19 cellular contexts compared by ENCODE assay signal in genomic region chr9:71742703-71743102, GRCh38. TPM values are rescaled to one million over a fixed set of nuclear protein-coding genes. Genes with fewer than 3 reads are reported as not detected.
DNase-seq lines count a peak whose midpoint lies in the region; TF ChIP-seq lines count a peak whose summit lies in the region.
"Had no signal": no experiment of that assay in that cellular context is flagged by ENCODE, and none has a peak within 500 bp of the region (broad histone marks: within the 10 kb centered on the region; RNA-seq: fewer than 3 reads in every experiment).

No MANE protein-coding gene starts in this region.

- POLR2A ChIA-PET in AG04450 (lab: Yijun Ruan, JAX), result interaction anchor here (1.4 to 1.8 kb wide), 2 partner anchors 26 to 168 kb away, joined by 5 read pairs; partner anchors contain the start of genes ABHD17B, C9orf85 and CEMIP2

- CTCF ChIA-PET in AG04450 (lab: Charles Lee), result interaction anchor here (1.0 kb wide), 1 partner anchor 138 kb away, joined by 3 read pairs; no protein-coding TSS in a partner anchor

- peak overlapping the region; percentile 61 for H2BK5ac ChIP-seq in trophoblast cell (ENCODE audit: low read depth, low read length, poor library complexity)

- H3K4me1 ChIP-seq in hepatocyte (ENCODE audit: insufficient read depth) (peaks cover 34% of the 10 kb centered on the region), trophoblast cell (ENCODE audit: control insufficient read depth in 1 of 2, insufficient read depth in 2 of 2, low read length in 2 of 2) (peaks cover 12 to 15% of the 10 kb centered on the region in 2 experiments), adrenal gland (replicated peaks in 1 of 2) (no peaks in the 10 kb centered on the region)

- no peak overlapping the region for H3K23ac ChIP-seq in trophoblast cell (ENCODE audit: low read length)

- H3K79me2 ChIP-seq in hepatocyte, result peaks cover 79% of the 10 kb centered on the region
- H3K79me2 ChIP-seq in trophoblast cell (ENCODE audit: control insufficient read depth, insufficient read depth, low read length, poor library complexity), result peaks cover 6% of the 10 kb centered on the region

- H3K14ac ChIP-seq in trophoblast cell (ENCODE audit: low read length), result no peak overlapping the region

- H3K36me3 ChIP-seq in hepatocyte (replicated peaks; ENCODE audit: insufficient read depth, low read depth), result no peaks in the 10 kb centered on the region
- peaks cover 16 to 24% of the 10 kb centered on the region in 2 experiments for H3K36me3 ChIP-seq in trophoblast cell (ENCODE audit: control insufficient read depth in 1 of 2, insufficient read depth in 2 of 2, low read length in 2 of 2)
- H3K36me3 ChIP-seq in adrenal gland (replicated peaks in 1 of 2), result no peaks in the 10 kb centered on the region

- H2AK5ac ChIP-seq in trophoblast cell (ENCODE audit: low read length), result no peak overlapping the region

- 78% methylated on average over 4 of the region's 4 CpGs for WGBS in hepatocyte (ENCODE audit: low lambda C conversion rate, missing lambda C conversion rate)
- WGBS in trophoblast cell (ENCODE audit: extremely low coverage, insufficient coverage, insufficient read length), result no CpG with 5 or more reads among the region's 4 CpGs
- WGBS in adrenal gland, 4 donors, result 90 to 96% (median 94%) methylated on average over 4 of the region's 4 CpGs

- no peak overlapping the region for H2BK120ac ChIP-seq in trophoblast cell (ENCODE audit: insufficient read depth, low read length, poor library complexity)

- no peak overlapping the region for H4K91ac ChIP-seq in trophoblast cell (ENCODE audit: low read depth, low read length)

- no peak overlapping the region for H3K18ac ChIP-seq in trophoblast cell (ENCODE audit: low read length)

- H3K9me3 ChIP-seq in AG04450 (ENCODE audit: control insufficient read depth, insufficient read depth, low read length), result no peaks in the 10 kb centered on the region
- no peaks in the 10 kb centered on the region for H3K9me3 ChIP-seq in hepatocyte (ENCODE audit: low read depth)
- no peaks in the 10 kb centered on the region for H3K9me3 ChIP-seq in trophoblast cell (ENCODE audit: insufficient read depth, low read depth, low read length)
- H3K9me3 ChIP-seq in adrenal gland (replicated peaks in 1 of 3), result no peaks in the 10 kb centered on the region
- H3K9me3 ChIP-seq: suprapubic skin had no signal

- H3K27ac ChIP-seq in AG04450 (ENCODE audit: low read depth, low read length), result peak overlapping the region; percentile 66
- peak overlapping the region; percentile 86 for H3K27ac ChIP-seq in VCaP
- H3K27ac ChIP-seq in hepatocyte, result peak overlapping the region; percentile 74
- peak overlapping the region; percentile 84 for H3K27ac ChIP-seq in trophoblast cell (ENCODE audit: low read depth, low read length)
- H3K27ac ChIP-seq in adrenal gland, result no peak overlapping the region

- no peak overlapping the region for H3K4ac ChIP-seq in trophoblast cell (ENCODE audit: low read depth, low read length)

- H3K9ac ChIP-seq in trophoblast cell (ENCODE audit: low read length), result no peak overlapping the region

- H3K4me3 ChIP-seq in AG04450 (ENCODE audit: low read depth, low read length), result no peak overlapping the region
- H3K4me3 ChIP-seq in hepatocyte, result no peak overlapping the region
- no peak overlapping the region for H3K4me3 ChIP-seq in trophoblast cell (ENCODE audit: low read depth, low read length)
- no peak overlapping the region for H3K4me3 ChIP-seq in adrenal gland
- H3K4me3 ChIP-seq: suprapubic skin had no signal

- H2AFZ ChIP-seq in hepatocyte (no peak overlapping the region), trophoblast cell (ENCODE audit: insufficient read depth, low read length, poor library complexity) (no peak overlapping the region)

- TF ChIP-seq POLR2A in adrenal gland (IDR thresholded peaks at IDR 0.05), result no peak

- no peaks in the 10 kb centered on the region for H3K9me2 ChIP-seq in hepatocyte (replicated peaks; ENCODE audit: insufficient read depth)

- no peaks in the 10 kb centered on the region for H3K27me3 ChIP-seq in AG04450 (ENCODE audit: control insufficient read depth, insufficient read depth, low read length)
- no peaks in the 10 kb centered on the region for H3K27me3 ChIP-seq in hepatocyte
- no peaks in the 10 kb centered on the region for H3K27me3 ChIP-seq in trophoblast cell (ENCODE audit: insufficient read depth, low read length)
- no peaks in the 10 kb centered on the region for H3K27me3 ChIP-seq in adrenal gland
- H3K27me3 ChIP-seq: suprapubic skin had no signal

- DNase-seq in AG04450 (ENCODE audit: low read depth, low spot score) (no peak), hepatocyte (ENCODE audit: low spot score) (no peak), trophoblast cell (no peak), hippocampal formation (lab: John Stamatoyannopoulos, UW) (no peak), adrenal gland (no peak), UCSD-AML1 (lab: John Stamatoyannopoulos, UW; ENCODE audit: unreplicated experiment) (no peak)
- DNase-seq: activated B cell treated with CpG ODN at 0.5 μM for 24 hours; activated CD4-positive, alpha-beta T cell treated with anti-CD3 and anti-CD28 coated beads, Interleukin-2, amount 50 U/mL, for 4 hours; activated CD8-positive, alpha-beta memory T cell treated with anti-CD3 and anti-CD28 coated beads, Interleukin-2, amount 50 U/mL, for 48 hours; activated naive CD8-positive, alpha-beta T cell treated with anti-CD3 and anti-CD28 coated beads, Interleukin-2, amount 10 ng/mL, durations not matched to agents 7 days and 5 days; effector memory CD4-positive, alpha-beta T cell; hypothalamus; NCI-H1105 treated with DMSO at 0.1 percent for 48 hours; NCI-H2029; NCI-H748 treated with DMSO at 0.1 percent for 48 hours; retina; stimulated activated CD4-positive, alpha-beta T cell treated with anti-CD3 and anti-CD28 coated beads, Interleukin-4, amount 100 ng/mL, for 1 hour had no signal

- intact Hi-C loops in adrenal gland (cut with DNase I), result no loop called here

- H3K4me2 ChIP-seq in hepatocyte (peak overlapping the region; percentile 57), trophoblast cell (ENCODE audit: low read length) (no peak overlapping the region)

- H2BK12ac ChIP-seq in trophoblast cell (ENCODE audit: low read length), result no peak overlapping the region

- H4K20me1 ChIP-seq in hepatocyte (ENCODE audit: insufficient read depth, poor library complexity, severe bottlenecking), result no peaks in the 10 kb centered on the region

- TF ChIP-seq CTCF in AG04450 (IDR thresholded peaks at IDR 0.05; ENCODE audit: low read depth, low read length) (no peak), VCaP (conservative IDR thresholded peaks at IDR 0.05) (no peak), hepatocyte (IDR thresholded peaks at IDR 0.05; ENCODE audit: poor library complexity) (no peak), adrenal gland (IDR thresholded peaks at IDR 0.05) (no peak)

- peaks cover 16% of the 10 kb centered on the region for H3K79me1 ChIP-seq in trophoblast cell (ENCODE audit: low read length)

- H4K12ac ChIP-seq in trophoblast cell (ENCODE audit: low read depth, low read length), result no peak overlapping the region

- no peak overlapping the region for H4K8ac ChIP-seq in trophoblast cell (ENCODE audit: low read depth, low read length)

RNA-seq across cellular contexts. Expression of gene CEMIP2, which starts 25.6 kb away (rescaled TPM):
- polyA plus RNA-seq in AG04450 (2011; rRNA removed) (54.4 and 57.0 TPM in 2 replicates), hepatocyte (45.2 and 47.9 TPM in 2 replicates), adrenal gland (10 to 100 TPM in 1 of 3 donors, 1 to 10 TPM in 2; 6.8 to 14.6 (median 7.4) TPM)
- polyA minus RNA-seq in AG04450 (2011; rRNA and poly(A)+ RNA removed), result 124 and 152 TPM in 2 replicates
- total RNA-seq in hepatocyte (94.2 and 100 TPM in 2 replicates), adrenal gland (10 to 100 TPM; 16.2 to 84.6 (median 36.8) TPM)
- 162 and 163 TPM in 2 replicates for polyA plus RNA-seq in trophoblast cell (2013)

Comparison
In these comparisons a context has a peak if more than half of its experiments do, and no peak if none do; other contexts are left out.
1. H3K27ac ChIP-seq: peak in AG04450 (single experiment), VCaP (single experiment), hepatocyte (single experiment) and trophoblast cell (single experiment); none in adrenal gland (0 of 5).